23 cellular contexts compared by ENCODE assay signal in the genomic region with DNA sequence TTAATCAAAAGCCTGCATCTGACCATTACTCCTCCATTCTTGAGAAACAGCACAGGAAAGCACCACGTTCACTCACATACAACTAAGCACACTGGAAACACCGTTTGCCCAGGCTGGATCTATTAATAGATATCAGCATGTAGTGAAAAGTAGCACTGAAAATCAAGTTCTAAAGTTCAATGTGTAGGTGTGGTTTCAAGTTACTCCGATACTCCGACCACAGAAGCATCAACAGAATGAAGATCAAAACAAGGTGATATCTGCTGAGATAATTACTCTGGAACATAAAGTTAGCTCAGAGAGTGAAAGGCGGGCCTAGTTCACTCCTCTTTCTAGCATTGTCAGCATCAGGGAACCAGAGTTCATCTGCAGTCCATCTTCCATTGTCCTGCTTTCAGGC.
A peak's percentile ranks its signal among the peaks of the same experiment; 100 is the strongest.
DNase-seq lines count a peak whose midpoint lies in the region; ATAC-seq, FAIRE-seq and TF ChIP-seq lines count a peak whose summit lies in the region.
"Had no signal": no experiment of that assay in that cellular context is flagged by ENCODE, and none has a peak within 500 bp of the region (broad histone marks: within the 10 kb centered on the region; RNA-seq: fewer than 3 reads in every experiment).

No MANE protein-coding gene starts in this region.

- FAIRE-seq in GM19239 (lab: Jason Lieb, UNC): no peak

- H3F3A ChIP-seq in MM.1S (ENCODE audit: insufficient read depth, low read length): peaks cover 12% of the 10 kb centered on the region

- no peak for TF ChIP-seq CTCF in MM.1S (IDR thresholded peaks at IDR 0.05; ENCODE audit: low read length)

- H3K27me3 ChIP-seq in MM.1S (replicated peaks; ENCODE audit: insufficient read depth, low read length): no peaks in the 10 kb centered on the region
- H3K27me3 ChIP-seq: BE2C, neural progenitor cell, tibial nerve had no signal

- no peak overlapping the region for H3K9ac ChIP-seq in MM.1S (ENCODE audit: low read length)
- H3K9ac ChIP-seq: neural progenitor cell had no signal

- H3K9me2 ChIP-seq in MM.1S (replicated peaks; ENCODE audit: insufficient read depth, low read length): no peaks in the 10 kb centered on the region

- H2AFZ ChIP-seq in MM.1S (ENCODE audit: low read length): no peak overlapping the region
- H2AFZ ChIP-seq: neural progenitor cell had no signal

- ATAC-seq in GM18867 (IDR thresholded peaks at IDR 0.05; ENCODE audit: unreplicated experiment) (peak; percentile 72), HG02852 (IDR thresholded peaks at IDR 0.05; ENCODE audit: unreplicated experiment) (peak; percentile 64), GM21786 (IDR thresholded peaks at IDR 0.05; ENCODE audit: unreplicated experiment) (no peak)
- ATAC-seq: left lobe of liver, right cardiac atrium had no signal

- H3K4me3 ChIP-seq in MM.1S (ENCODE audit: low read length): no peak overlapping the region
- H3K4me3 ChIP-seq: neural progenitor cell, tibial nerve had no signal

- no peaks in the 10 kb centered on the region for H3K79me2 ChIP-seq in MM.1S (ENCODE audit: low read length)

- no peaks in the 10 kb centered on the region for H4K20me1 ChIP-seq in MM.1S (ENCODE audit: insufficient read depth, low read length)

- peak; percentile 92 for DNase-seq in MM.1S
- peak; percentile 15 for DNase-seq in non-pigmented ciliary epithelial cell (ENCODE audit: low read depth)
- DNase-seq in cerebellum (ENCODE audit: low spot score): no peak
- DNase-seq in GM19239 (ENCODE audit: insufficient read length, low spot score): no peak
- DNase-seq: ACHN; activated CD4-positive, alpha-beta memory T cell treated with anti-CD3 and anti-CD28 coated beads for 36 hours; activated naive CD8-positive, alpha-beta T cell treated with anti-CD3 and anti-CD28 coated beads, Interleukin-2, amount 10 ng/mL, durations not matched to agents 7 days and 5 days; BE2C; central memory CD4-positive, alpha-beta T cell; hypothalamus; immature natural killer cell; NCI-H1436; NCI-H2081 treated with DMSO at 0.1 percent for 48 hours; NCI-H774; posterior cingulate gyrus; right cardiac atrium; stimulated activated CD4-positive, alpha-beta T cell treated with anti-CD3 and anti-CD28 coated beads, Interleukin-2, amount 100 ng/mL, for 24 hours had no signal

- no peaks in the 10 kb centered on the region for H3K9me3 ChIP-seq in MM.1S (replicated peaks; ENCODE audit: insufficient read depth, low read length)
- H3K9me3 ChIP-seq: BE2C, tibial nerve had no signal

- no peaks in the 10 kb centered on the region for H3K36me3 ChIP-seq in MM.1S (replicated peaks; ENCODE audit: insufficient read depth, low read length)
- H3K36me3 ChIP-seq: BE2C, neural progenitor cell, tibial nerve had no signal

- peak overlapping the region; percentile 26; the same call in 1 of the 2 replicates for H3K27ac ChIP-seq in MM.1S (ENCODE audit: low read length)
- H3K27ac ChIP-seq: neural progenitor cell, tibial nerve had no signal

- H3K4me1 ChIP-seq in MM.1S (ENCODE audit: low read length): peaks cover 19% of the 10 kb centered on the region
- H3K4me1 ChIP-seq: BE2C, tibial nerve had no signal

- H3K4me2 ChIP-seq in MM.1S (ENCODE audit: low read depth, low read length): peak overlapping the region; percentile 60; the same call in 1 of the 2 replicates
- H3K4me2 ChIP-seq: neural progenitor cell had no signal

Comparison
In these comparisons a context has a peak if more than half of its experiments do, and no peak if none do; other contexts are left out.
1. DNase-seq: peak in MM.1S (single experiment) and non-pigmented ciliary epithelial cell (single experiment); none in cerebellum (single experiment) and GM19239 (single experiment).